ENCODE assay signal across 10 cellular contexts in the genomic region with DNA sequence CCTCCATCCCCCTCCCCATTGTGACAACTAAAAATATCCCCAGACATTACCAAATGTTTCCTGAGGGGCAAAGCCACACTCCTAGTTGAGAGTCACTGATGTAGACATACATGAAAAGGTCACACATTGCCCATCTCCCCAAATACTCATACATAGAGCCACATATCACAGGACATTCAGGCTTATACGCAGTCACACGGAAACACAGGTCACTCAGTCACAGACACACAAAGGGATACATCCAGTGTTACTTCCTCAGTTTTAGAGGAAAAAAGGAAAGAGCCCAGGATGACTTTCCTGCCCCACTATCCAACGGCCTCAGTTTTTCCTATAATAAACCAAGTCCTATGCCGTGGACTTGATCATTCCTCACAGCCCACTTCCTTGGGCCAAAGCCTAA. TPM values are rescaled to one million over a fixed set of nuclear protein-coding genes. Genes with fewer than 3 reads are reported as not detected.
A peak's percentile ranks its signal among the peaks of the same experiment; 100 is the strongest.
DNase-seq lines count a peak whose midpoint lies in the region; TF ChIP-seq lines count a peak whose summit lies in the region.
"Had no signal": no experiment of that assay in that cellular context is flagged by ENCODE, and none has a peak within 500 bp of the region (broad histone marks: within the 10 kb centered on the region; RNA-seq: fewer than 3 reads in every experiment).

No MANE protein-coding gene starts in this region.

- TF ChIP-seq POLR2A in sigmoid colon (IDR thresholded peaks at IDR 0.05) (no peak), testis (IDR thresholded peaks at IDR 0.05) (no peak)

- 84 to 91% methylated on average over 4 of the region's 4 CpGs for WGBS in sigmoid colon, 2 donors
- 79 to 82% methylated on average over 4 of the region's 4 CpGs for WGBS in testis, 2 donors

- TF ChIP-seq CTCF in GM12865 (IDR thresholded peaks at IDR 0.05; ENCODE audit: insufficient read depth, low read depth, low read length, missing control alignments) (no peak), fibroblast of lung (conservative IDR thresholded peaks at IDR 0.05 in 1 of 2, IDR thresholded peaks at IDR 0.05 in 1 of 2; ENCODE audit: low read depth in 1 of 2, low read length in 2 of 2) (no peak), sigmoid colon (IDR thresholded peaks at IDR 0.05) (no peak), testis (IDR thresholded peaks at IDR 0.05) (no peak)

- H3K27ac ChIP-seq in SK-N-MC (0 out of 2 replicates have a peak overlapping the region, but pooled peaks have one; percentile 27), fibroblast of lung (ENCODE audit: insufficient read depth, low read length) (no peak overlapping the region), sigmoid colon (peak overlapping the region; percentile 95 to 98 (median 96)), testis (peak overlapping the region in 1 of 2 donors; percentile 98)

- no peak for TF ChIP-seq EP300 in sigmoid colon (IDR thresholded peaks at IDR 0.05)

- H2AFZ ChIP-seq in fibroblast of lung (ENCODE audit: low read length) = no peak overlapping the region

- no peaks in the 10 kb centered on the region for H4K20me1 ChIP-seq in fibroblast of lung (ENCODE audit: control insufficient read depth, extremely low read depth, insufficient read depth, low read length)

- peaks cover 18% of the 10 kb centered on the region for H3K4me1 ChIP-seq in fibroblast of lung (ENCODE audit: control insufficient read depth, extremely low read depth, insufficient read depth, low read length)
- peaks cover 0 to 68% (median 56%) of the 10 kb centered on the region in 4 donors for H3K4me1 ChIP-seq in sigmoid colon
- H3K4me1 ChIP-seq in testis = peaks cover 52% of the 10 kb centered on the region

- no peaks in the 10 kb centered on the region for H3K9me3 ChIP-seq in SK-N-MC (ENCODE audit: low read depth, low read length)
- no peaks in the 10 kb centered on the region for H3K9me3 ChIP-seq in fibroblast of lung (ENCODE audit: control insufficient read depth, insufficient read depth, low read depth, low read length)
- no peaks in the 10 kb centered on the region for H3K9me3 ChIP-seq in sigmoid colon
- no peaks in the 10 kb centered on the region for H3K9me3 ChIP-seq in testis

- DNase-seq in GM12865 (ENCODE audit: low read depth) (no peak), SK-N-MC (ENCODE audit: low read depth, low spot score) (no peak), fibroblast of lung (ENCODE audit: low read depth in 2 of 2) (no peak), sigmoid colon (no peak), testis (no peak), AG20443 (ENCODE audit: low spot score) (no peak), ureter (ENCODE audit: low spot score) (no peak), NCI-H1092 treated with DMSO at 0.1 percent for 48 hours (lab: John Stamatoyannopoulos, UW) (no peak)
- DNase-seq: activated effector memory CD4-positive, alpha-beta T cell treated with Interleukin-2 at 50 U/mL for 16 hours; OCI-M1 had no signal

- peak overlapping the region; percentile 93 for H3K9ac ChIP-seq in SK-N-MC (ENCODE audit: insufficient read length)
- no peak overlapping the region for H3K9ac ChIP-seq in fibroblast of lung (ENCODE audit: insufficient read depth, low read length)

- intact Hi-C loops in sigmoid colon (cut with DNase I) (no loop called here), testis (cut with DNase I; ENCODE audit: low total_unique reads) (no loop called here)

- peaks cover 15% of the 10 kb centered on the region; the same call in 1 of the 2 replicates for H3K36me3 ChIP-seq in SK-N-MC (ENCODE audit: insufficient read depth, low read length)
- H3K36me3 ChIP-seq in fibroblast of lung (ENCODE audit: control insufficient read depth, insufficient read depth, low read length) = peaks cover 4% of the 10 kb centered on the region
- H3K36me3 ChIP-seq in sigmoid colon = peaks cover 0 to 21% (median 6%) of the 10 kb centered on the region in 4 donors
- H3K36me3 ChIP-seq in testis (ENCODE audit: low read depth, missing control alignments) = no peaks in the 10 kb centered on the region

- H3K27me3 ChIP-seq in fibroblast of lung (ENCODE audit: control insufficient read depth, insufficient read depth, low read length) (no peaks in the 10 kb centered on the region), sigmoid colon (no peaks in the 10 kb centered on the region), testis (no peaks in the 10 kb centered on the region)

- H3K79me2 ChIP-seq in fibroblast of lung (ENCODE audit: control insufficient read depth, insufficient read depth, low read length) = peaks cover 28% of the 10 kb centered on the region

- peak overlapping the region; percentile 68 for H3K4me2 ChIP-seq in fibroblast of lung (ENCODE audit: extremely low read depth, insufficient read depth, low read length)

- H3K4me3 ChIP-seq in GM12865 (ENCODE audit: low read depth, low read length) (peak overlapping the region; percentile 83), SK-N-MC (peak overlapping the region; percentile 93), fibroblast of lung (replicated peaks in 1 of 4; ENCODE audit: control extremely low read depth in 1 of 4, insufficient read depth in 1 of 4, low read depth in 3 of 4, low read length in 4 of 4) (peak overlapping the region in 2 of 4 experiments; percentile 72 to 82), sigmoid colon (no peak overlapping the region), testis (no peak overlapping the region)

RNA-seq across cellular contexts. Expression of a gene that starts 1.9 kb away (rescaled TPM):
- total RNA-seq in fibroblast of lung (113 and 119 TPM in 2 replicates), sigmoid colon (10 to 100 TPM; 50.7 to 80.3 (median 76.1) TPM), testis (10 to 100 TPM; 46.5 to 62.5 TPM), ureter (62.6 TPM)
- polyA plus RNA-seq in fibroblast of lung (80.5 and 94.4 TPM in 2 replicates), sigmoid colon (10 to 100 TPM; 25.7 to 97.5 (median 28.8) TPM), testis (ENCODE audit: insufficient read depth, low read depth, low replicate concordance) (54.5 TPM)
- polyA plus RNA-seq in fibroblast of lung (2012) = 89.0 and 97.9 TPM in 2 replicates
- 118 and 119 TPM in 2 replicates for polyA minus RNA-seq in fibroblast of lung (ENCODE audit: low replicate concordance)

RNA-seq across cellular contexts. Expression of a gene that starts 3.0 kb away (rescaled TPM):
- 2.6 TPM in 2 replicates for total RNA-seq in fibroblast of lung
- polyA plus RNA-seq in fibroblast of lung = 7.1 and 10.9 TPM in 2 replicates
- 14.7 and 18.3 TPM in 2 replicates for polyA plus RNA-seq in fibroblast of lung (2012)
- polyA minus RNA-seq in fibroblast of lung (ENCODE audit: low replicate concordance) = 98.3 and 119 TPM in 2 replicates
- total RNA-seq in sigmoid colon = 10 to 100 TPM; 13.7 to 23.3 (median 15.0) TPM
- polyA plus RNA-seq in sigmoid colon = 10 to 100 TPM; 17.8 to 32.9 (median 18.6) TPM
- 10 to 100 TPM; 32.0 to 49.7 TPM for total RNA-seq in testis
- polyA plus RNA-seq in testis (ENCODE audit: insufficient read depth, low read depth, low replicate concordance) = 49.1 TPM
- total RNA-seq in ureter = 32.7 TPM

RNA-seq across cellular contexts. Expression of a gene that starts 6.3 kb away (rescaled TPM):
- 6.4 and 8.2 TPM in 2 replicates for total RNA-seq in fibroblast of lung
- polyA plus RNA-seq in fibroblast of lung = 3.7 and 4.8 TPM in 2 replicates
- polyA plus RNA-seq in fibroblast of lung (2012) = 3.3 and 4.6 TPM in 2 replicates
- polyA minus RNA-seq in fibroblast of lung (ENCODE audit: low replicate concordance) = 2.0 and 16.6 TPM in 2 replicates
- 10 to 100 TPM in 2 of 4 donors, 1 to 10 TPM in 2; 7.9 to 13.8 (median 10.2) TPM for total RNA-seq in sigmoid colon
- 10 to 100 TPM in 2 of 3 donors, 1 to 10 TPM in 1; 7.9 to 18.0 (median 16.8) TPM for polyA plus RNA-seq in sigmoid colon
- 10 to 100 TPM; 22.2 to 24.6 TPM for total RNA-seq in testis
- 15.6 TPM for polyA plus RNA-seq in testis (ENCODE audit: insufficient read depth, low read depth, low replicate concordance)
- total RNA-seq in ureter = 13.9 TPM

RNA-seq across cellular contexts. Expression of a gene that starts 14.9 kb away (rescaled TPM):
- total RNA-seq in fibroblast of lung = 13.6 and 17.7 TPM in 2 replicates
- 9.1 and 15.9 TPM in 2 replicates for polyA plus RNA-seq in fibroblast of lung
- polyA plus RNA-seq in fibroblast of lung (2012) = 12.4 and 16.0 TPM in 2 replicates
- polyA minus RNA-seq in fibroblast of lung (ENCODE audit: low replicate concordance) = 48.3 and 58.9 TPM in 2 replicates
- total RNA-seq in sigmoid colon = 10 to 100 TPM; 17.9 to 34.9 (median 23.1) TPM
- polyA plus RNA-seq in sigmoid colon = 10 to 100 TPM in 1 of 3 donors, 1 to 10 TPM in 2; 4.9 to 41.6 (median 9.0) TPM
- 10 to 100 TPM; 54.5 to 59.0 TPM for total RNA-seq in testis
- polyA plus RNA-seq in testis (ENCODE audit: insufficient read depth, low read depth, low replicate concordance) = 25.4 TPM
- total RNA-seq in ureter = 69.4 TPM

RNA-seq across cellular contexts. Expression of a gene that starts 16.1 kb away (rescaled TPM):
- 98.9 and 131 TPM in 2 replicates for total RNA-seq in fibroblast of lung
- 102 and 123 TPM in 2 replicates for polyA plus RNA-seq in fibroblast of lung
- 98.6 and 98.8 TPM in 2 replicates for polyA plus RNA-seq in fibroblast of lung (2012)
- polyA minus RNA-seq in fibroblast of lung (ENCODE audit: low replicate concordance) = 54.5 and 60.8 TPM in 2 replicates
- 100 to 1,000 TPM; 171 to 293 (median 219) TPM for total RNA-seq in sigmoid colon
- 100 to 1,000 TPM; 220 to 324 (median 286) TPM for polyA plus RNA-seq in sigmoid colon
- total RNA-seq in testis = 100 to 1,000 TPM; 159 to 212 TPM
- 78.6 TPM for polyA plus RNA-seq in testis (ENCODE audit: insufficient read depth, low read depth, low replicate concordance)
- 103 TPM for total RNA-seq in ureter

Comparison
In these comparisons a context has a peak if more than half of its experiments do, and no peak if none do; other contexts are left out.
1. H3K4me3 ChIP-seq: peak in GM12865 (single experiment) and SK-N-MC (single experiment); none in sigmoid colon (0 of 4) and testis (0 of 2).